Comparison of ENCODE assay signal across 1 cellular context in the genomic region with DNA sequence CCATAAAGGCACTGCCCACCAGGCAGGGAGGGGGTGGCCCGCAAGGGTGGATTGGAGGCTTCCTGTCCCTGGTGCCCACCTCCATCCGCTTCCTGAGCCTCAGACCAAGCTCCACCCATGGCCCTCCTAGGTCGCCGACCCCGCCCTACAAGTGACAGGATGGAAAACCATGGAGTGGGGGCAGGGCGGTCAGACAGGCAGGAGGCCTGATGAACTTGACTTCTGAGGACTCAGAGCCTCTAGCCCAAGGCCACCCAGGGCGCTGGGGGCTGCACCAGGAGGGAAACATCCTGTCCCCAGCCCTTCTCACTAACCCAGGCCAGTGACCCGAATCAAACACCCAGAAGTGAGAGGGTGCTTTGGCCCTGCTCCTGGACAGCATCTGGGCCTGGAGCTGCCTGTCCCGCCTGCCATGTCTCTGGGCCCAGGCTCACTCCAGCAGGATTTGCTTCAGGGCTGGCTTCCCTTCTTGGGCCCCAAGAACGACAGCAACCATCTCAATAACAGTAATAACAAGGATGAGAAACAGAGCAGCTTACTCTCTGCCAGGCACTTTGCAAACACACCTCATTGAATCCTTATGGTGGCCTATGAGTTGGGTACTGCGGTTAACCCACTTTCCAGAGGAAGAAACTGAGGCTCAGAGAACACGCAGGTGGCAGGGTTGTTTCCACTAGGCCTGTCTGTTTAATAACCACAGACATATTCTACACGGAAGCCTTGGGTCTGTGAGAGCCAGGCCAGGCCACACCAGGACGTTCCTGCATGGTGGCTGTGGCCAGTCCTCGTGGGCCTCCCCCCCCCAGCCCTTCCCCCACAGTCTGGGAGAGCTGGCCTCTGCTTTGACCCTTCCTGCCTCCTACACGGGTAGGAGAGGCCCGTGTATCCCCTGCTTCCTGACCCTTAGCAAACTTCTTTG.
A peak's percentile ranks its signal among the peaks of the same experiment; 100 is the strongest.
TF ChIP-seq lines count a peak whose summit lies in the region.

No MANE protein-coding gene starts in this region.

TF ChIP-seq in HepG2, 621 proteins besides CTCF, POLR2A, EP300 and RAD21 (continued from another document and continues in another):
- TF ChIP-seq, protein P1, sequence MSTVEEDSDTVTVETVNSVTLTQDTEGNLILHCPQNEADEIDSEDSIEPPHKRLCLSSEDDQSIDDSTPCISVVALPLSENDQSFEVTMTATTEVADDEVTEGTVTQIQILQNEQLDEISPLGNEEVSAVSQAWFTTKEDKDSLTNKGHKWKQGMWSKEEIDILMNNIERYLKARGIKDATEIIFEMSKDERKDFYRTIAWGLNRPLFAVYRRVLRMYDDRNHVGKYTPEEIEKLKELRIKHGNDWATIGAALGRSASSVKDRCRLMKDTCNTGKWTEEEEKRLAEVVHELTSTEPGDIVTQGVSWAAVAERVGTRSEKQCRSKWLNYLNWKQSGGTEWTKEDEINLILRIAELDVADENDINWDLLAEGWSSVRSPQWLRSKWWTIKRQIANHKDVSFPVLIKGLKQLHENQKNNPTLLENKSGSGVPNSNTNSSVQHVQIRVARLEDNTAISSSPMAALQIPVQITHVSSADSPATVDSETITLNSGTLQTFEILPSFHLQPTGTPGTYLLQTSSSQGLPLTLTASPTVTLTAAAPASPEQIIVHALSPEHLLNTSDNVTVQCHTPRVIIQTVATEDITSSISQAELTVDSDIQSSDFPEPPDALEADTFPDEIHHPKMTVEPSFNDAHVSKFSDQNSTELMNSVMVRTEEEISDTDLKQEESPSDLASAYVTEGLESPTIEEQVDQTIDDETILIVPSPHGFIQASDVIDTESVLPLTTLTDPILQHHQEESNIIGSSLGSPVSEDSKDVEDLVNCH (CRISPR knock-in tag; IDR thresholded peaks at IDR 0.05), result no peak
- TF ChIP-seq NR2F6 (IDR thresholded peaks at IDR 0.05), result peak; percentile 42
- peak; percentile 89 for TF ChIP-seq NR2F6 (CRISPR knock-in tag; IDR thresholded peaks at IDR 0.05)
- TF ChIP-seq ZNF589 (CRISPR knock-in tag; conservative IDR thresholded peaks at IDR 0.05), result no peak
- TF ChIP-seq RAD51 (IDR thresholded peaks at IDR 0.05; ENCODE audit: borderline replicate concordance), result no peak
- TF ChIP-seq FIP1L1 (IDR thresholded peaks at IDR 0.05; ENCODE audit: borderline replicate concordance, insufficient read depth, low read depth, low read length), result no peak
- TF ChIP-seq ZNF562 (CRISPR knock-in tag; IDR thresholded peaks at IDR 0.05; ENCODE audit: borderline replicate concordance), result no peak
- TF ChIP-seq CEBPB (IDR thresholded peaks at IDR 0.05; ENCODE audit: borderline replicate concordance, low read depth, low read length), result no peak
- TF ChIP-seq ZNF788 (CRISPR knock-in tag; IDR thresholded peaks at IDR 0.05; ENCODE audit: borderline replicate concordance), result peak; percentile 23; the same call in 1 of the 2 replicates
- no peak for TF ChIP-seq PLRG1 (conservative IDR thresholded peaks at IDR 0.05)
- TF ChIP-seq, protein P2, sequence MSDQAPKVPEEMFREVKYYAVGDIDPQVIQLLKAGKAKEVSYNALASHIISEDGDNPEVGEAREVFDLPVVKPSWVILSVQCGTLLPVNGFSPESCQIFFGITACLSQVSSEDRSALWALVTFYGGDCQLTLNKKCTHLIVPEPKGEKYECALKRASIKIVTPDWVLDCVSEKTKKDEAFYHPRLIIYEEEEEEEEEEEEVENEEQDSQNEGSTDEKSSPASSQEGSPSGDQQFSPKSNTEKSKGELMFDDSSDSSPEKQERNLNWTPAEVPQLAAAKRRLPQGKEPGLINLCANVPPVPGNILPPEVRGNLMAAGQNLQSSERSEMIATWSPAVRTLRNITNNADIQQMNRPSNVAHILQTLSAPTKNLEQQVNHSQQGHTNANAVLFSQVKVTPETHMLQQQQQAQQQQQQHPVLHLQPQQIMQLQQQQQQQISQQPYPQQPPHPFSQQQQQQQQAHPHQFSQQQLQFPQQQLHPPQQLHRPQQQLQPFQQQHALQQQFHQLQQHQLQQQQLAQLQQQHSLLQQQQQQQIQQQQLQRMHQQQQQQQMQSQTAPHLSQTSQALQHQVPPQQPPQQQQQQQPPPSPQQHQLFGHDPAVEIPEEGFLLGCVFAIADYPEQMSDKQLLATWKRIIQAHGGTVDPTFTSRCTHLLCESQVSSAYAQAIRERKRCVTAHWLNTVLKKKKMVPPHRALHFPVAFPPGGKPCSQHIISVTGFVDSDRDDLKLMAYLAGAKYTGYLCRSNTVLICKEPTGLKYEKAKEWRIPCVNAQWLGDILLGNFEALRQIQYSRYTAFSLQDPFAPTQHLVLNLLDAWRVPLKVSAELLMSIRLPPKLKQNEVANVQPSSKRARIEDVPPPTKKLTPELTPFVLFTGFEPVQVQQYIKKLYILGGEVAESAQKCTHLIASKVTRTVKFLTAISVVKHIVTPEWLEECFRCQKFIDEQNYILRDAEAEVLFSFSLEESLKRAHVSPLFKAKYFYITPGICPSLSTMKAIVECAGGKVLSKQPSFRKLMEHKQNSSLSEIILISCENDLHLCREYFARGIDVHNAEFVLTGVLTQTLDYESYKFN (CRISPR knock-in tag; conservative IDR thresholded peaks at IDR 0.05), result peak; percentile 91
- TF ChIP-seq, protein P3, sequence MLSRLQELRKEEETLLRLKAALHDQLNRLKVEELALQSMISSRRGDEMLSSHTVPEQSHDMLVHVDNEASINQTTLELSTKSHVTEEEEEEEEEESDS (CRISPR knock-in tag; IDR thresholded peaks at IDR 0.05; ENCODE audit: borderline replicate concordance), result no peak
- peak; percentile 42; the same call in 1 of the 2 replicates for TF ChIP-seq TAF1 (CRISPR knock-in tag; IDR thresholded peaks at IDR 0.05)
- TF ChIP-seq, protein P4, sequence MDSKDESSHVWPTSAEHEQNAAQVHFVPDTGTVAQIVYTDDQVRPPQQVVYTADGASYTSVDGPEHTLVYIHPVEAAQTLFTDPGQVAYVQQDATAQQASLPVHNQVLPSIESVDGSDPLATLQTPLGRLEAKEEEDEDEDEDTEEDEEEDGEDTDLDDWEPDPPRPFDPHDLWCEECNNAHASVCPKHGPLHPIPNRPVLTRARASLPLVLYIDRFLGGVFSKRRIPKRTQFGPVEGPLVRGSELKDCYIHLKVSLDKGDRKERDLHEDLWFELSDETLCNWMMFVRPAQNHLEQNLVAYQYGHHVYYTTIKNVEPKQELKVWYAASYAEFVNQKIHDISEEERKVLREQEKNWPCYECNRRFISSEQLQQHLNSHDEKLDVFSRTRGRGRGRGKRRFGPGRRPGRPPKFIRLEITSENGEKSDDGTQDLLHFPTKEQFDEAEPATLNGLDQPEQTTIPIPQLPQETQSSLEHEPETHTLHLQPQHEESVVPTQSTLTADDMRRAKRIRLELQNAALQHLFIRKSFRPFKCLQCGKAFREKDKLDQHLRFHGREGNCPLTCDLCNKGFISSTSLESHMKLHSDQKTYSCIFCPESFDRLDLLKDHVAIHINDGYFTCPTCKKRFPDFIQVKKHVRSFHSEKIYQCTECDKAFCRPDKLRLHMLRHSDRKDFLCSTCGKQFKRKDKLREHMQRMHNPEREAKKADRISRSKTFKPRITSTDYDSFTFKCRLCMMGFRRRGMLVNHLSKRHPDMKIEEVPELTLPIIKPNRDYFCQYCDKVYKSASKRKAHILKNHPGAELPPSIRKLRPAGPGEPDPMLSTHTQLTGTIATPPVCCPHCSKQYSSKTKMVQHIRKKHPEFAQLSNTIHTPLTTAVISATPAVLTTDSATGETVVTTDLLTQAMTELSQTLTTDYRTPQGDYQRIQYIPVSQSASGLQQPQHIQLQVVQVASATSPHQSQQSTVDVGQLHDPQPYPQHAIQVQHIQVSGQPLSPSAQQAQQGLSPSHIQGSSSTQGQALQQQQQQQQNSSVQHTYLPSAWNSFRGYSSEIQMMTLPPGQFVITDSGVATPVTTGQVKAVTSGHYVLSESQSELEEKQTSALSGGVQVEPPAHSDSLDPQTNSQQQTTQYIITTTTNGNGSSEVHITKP (CRISPR knock-in tag; IDR thresholded peaks at IDR 0.05; ENCODE audit: low read depth), result no peak
- TF ChIP-seq, protein P5, sequence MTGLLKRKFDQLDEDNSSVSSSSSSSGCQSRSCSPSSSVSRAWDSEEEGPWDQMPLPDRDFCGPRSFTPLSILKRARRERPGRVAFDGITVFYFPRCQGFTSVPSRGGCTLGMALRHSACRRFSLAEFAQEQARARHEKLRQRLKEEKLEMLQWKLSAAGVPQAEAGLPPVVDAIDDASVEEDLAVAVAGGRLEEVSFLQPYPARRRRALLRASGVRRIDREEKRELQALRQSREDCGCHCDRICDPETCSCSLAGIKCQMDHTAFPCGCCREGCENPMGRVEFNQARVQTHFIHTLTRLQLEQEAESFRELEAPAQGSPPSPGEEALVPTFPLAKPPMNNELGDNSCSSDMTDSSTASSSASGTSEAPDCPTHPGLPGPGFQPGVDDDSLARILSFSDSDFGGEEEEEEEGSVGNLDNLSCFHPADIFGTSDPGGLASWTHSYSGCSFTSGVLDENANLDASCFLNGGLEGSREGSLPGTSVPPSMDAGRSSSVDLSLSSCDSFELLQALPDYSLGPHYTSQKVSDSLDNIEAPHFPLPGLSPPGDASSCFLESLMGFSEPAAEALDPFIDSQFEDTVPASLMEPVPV (CRISPR knock-in tag; IDR thresholded peaks at IDR 0.05), result no peak
- peak; percentile 69; the same call in 1 of the 2 replicates for TF ChIP-seq DPF2 (CRISPR knock-in tag; IDR thresholded peaks at IDR 0.05; ENCODE audit: borderline replicate concordance, low read depth)
- no peak for TF ChIP-seq ZBTB8A (CRISPR knock-in tag; IDR thresholded peaks at IDR 0.05; ENCODE audit: borderline replicate concordance, low read depth)
- no peak for TF ChIP-seq ZNF616 (CRISPR knock-in tag; IDR thresholded peaks at IDR 0.05; ENCODE audit: low read depth)
- TF ChIP-seq, protein P6, sequence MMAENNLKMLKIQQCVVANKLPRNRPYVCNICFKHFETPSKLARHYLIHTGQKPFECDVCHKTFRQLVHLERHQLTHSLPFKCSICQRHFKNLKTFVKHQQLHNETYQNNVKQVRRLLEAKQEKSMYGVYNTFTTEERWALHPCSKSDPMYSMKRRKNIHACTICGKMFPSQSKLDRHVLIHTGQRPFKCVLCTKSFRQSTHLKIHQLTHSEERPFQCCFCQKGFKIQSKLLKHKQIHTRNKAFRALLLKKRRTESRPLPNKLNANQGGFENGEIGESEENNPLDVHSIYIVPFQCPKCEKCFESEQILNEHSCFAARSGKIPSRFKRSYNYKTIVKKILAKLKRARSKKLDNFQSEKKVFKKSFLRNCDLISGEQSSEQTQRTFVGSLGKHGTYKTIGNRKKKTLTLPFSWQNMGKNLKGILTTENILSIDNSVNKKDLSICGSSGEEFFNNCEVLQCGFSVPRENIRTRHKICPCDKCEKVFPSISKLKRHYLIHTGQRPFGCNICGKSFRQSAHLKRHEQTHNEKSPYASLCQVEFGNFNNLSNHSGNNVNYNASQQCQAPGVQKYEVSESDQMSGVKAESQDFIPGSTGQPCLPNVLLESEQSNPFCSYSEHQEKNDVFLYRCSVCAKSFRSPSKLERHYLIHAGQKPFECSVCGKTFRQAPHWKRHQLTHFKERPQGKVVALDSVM (CRISPR knock-in tag; IDR thresholded peaks at IDR 0.05), result no peak
- TF ChIP-seq ZNF644 (CRISPR knock-in tag; IDR thresholded peaks at IDR 0.05; ENCODE audit: low read depth), result no peak
- TF ChIP-seq MXI1 (IDR thresholded peaks at IDR 0.05; ENCODE audit: borderline replicate concordance, low read depth, low read length), result peak; percentile 62; the same call in 1 of the 3 replicates
- TF ChIP-seq ZNF460 (CRISPR knock-in tag; IDR thresholded peaks at IDR 0.05; ENCODE audit: borderline replicate concordance), result no peak
- TF ChIP-seq FOXM1 (CRISPR knock-in tag; IDR thresholded peaks at IDR 0.05), result no peak
- peak; percentile 76; the same call in 1 of the 2 replicates for TF ChIP-seq KDM2A (CRISPR knock-in tag; IDR thresholded peaks at IDR 0.05; ENCODE audit: borderline replicate concordance, low read depth)
- no peak for TF ChIP-seq SRSF9 (IDR thresholded peaks at IDR 0.05; ENCODE audit: borderline replicate concordance, insufficient read depth, low read depth, low read length, poor library complexity, severe bottlenecking)
- no peak for TF ChIP-seq ZNF564 (CRISPR knock-in tag; IDR thresholded peaks at IDR 0.05)
- TF ChIP-seq GATAD1 (CRISPR knock-in tag; IDR thresholded peaks at IDR 0.05), result peak; percentile 69; the same call in 1 of the 2 replicates
- no peak for TF ChIP-seq SMAD1 (CRISPR knock-in tag; IDR thresholded peaks at IDR 0.05; ENCODE audit: borderline replicate concordance, low read depth)
- no peak for TF ChIP-seq NCOA1 (CRISPR knock-in tag; IDR thresholded peaks at IDR 0.05)
- TF ChIP-seq ZBTB7A (CRISPR knock-in tag; IDR thresholded peaks at IDR 0.05), result peak; percentile 38; the same call in 1 of the 2 replicates
- peak; percentile 79; the same call in 1 of the 2 replicates for TF ChIP-seq ZFP36L1 (CRISPR knock-in tag; IDR thresholded peaks at IDR 0.05)
- no peak for TF ChIP-seq SNAPC2 (CRISPR knock-in tag; IDR thresholded peaks at IDR 0.05)
- 0 out of 2 replicates have a peak, but pooled peaks have one; percentile 6 for TF ChIP-seq ESRRA (CRISPR knock-in tag; IDR thresholded peaks at IDR 0.05; ENCODE audit: low read depth)
- TF ChIP-seq FOXA3 (CRISPR knock-in tag; IDR thresholded peaks at IDR 0.05), result peak; percentile 75
- peak; percentile 25 for TF ChIP-seq HNRNPH1 (optimal IDR thresholded peaks at IDR 0.05; ENCODE audit: low read depth, low read length)
- TF ChIP-seq SP2 (CRISPR knock-in tag; IDR thresholded peaks at IDR 0.05), result no peak
- TF ChIP-seq TCF7 (IDR thresholded peaks at IDR 0.05; ENCODE audit: low read depth), result no peak
- peak; percentile 72 for TF ChIP-seq SOX5 (CRISPR knock-in tag; IDR thresholded peaks at IDR 0.05; ENCODE audit: borderline replicate concordance)
- peak; percentile 43; the same call in 1 of the 2 replicates for TF ChIP-seq ZBTB38 (CRISPR knock-in tag; IDR thresholded peaks at IDR 0.05)
- peak; percentile 79 for TF ChIP-seq HNRNPL (IDR thresholded peaks at IDR 0.05; ENCODE audit: low read depth, low read length)
- TF ChIP-seq, protein P7, sequence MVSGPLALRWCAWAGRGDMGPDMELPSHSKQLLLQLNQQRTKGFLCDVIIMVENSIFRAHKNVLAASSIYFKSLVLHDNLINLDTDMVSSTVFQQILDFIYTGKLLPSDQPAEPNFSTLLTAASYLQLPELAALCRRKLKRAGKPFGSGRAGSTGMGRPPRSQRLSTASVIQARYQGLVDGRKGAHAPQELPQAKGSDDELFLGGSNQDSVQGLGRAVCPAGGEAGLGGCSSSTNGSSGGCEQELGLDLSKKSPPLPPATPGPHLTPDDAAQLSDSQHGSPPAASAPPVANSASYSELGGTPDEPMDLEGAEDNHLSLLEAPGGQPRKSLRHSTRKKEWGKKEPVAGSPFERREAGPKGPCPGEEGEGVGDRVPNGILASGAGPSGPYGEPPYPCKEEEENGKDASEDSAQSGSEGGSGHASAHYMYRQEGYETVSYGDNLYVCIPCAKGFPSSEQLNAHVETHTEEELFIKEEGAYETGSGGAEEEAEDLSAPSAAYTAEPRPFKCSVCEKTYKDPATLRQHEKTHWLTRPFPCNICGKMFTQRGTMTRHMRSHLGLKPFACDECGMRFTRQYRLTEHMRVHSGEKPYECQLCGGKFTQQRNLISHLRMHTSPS (CRISPR knock-in tag; IDR thresholded peaks at IDR 0.05; ENCODE audit: low read depth), result peak; percentile 83; the same call in 1 of the 2 replicates
- TF ChIP-seq, protein P8, sequence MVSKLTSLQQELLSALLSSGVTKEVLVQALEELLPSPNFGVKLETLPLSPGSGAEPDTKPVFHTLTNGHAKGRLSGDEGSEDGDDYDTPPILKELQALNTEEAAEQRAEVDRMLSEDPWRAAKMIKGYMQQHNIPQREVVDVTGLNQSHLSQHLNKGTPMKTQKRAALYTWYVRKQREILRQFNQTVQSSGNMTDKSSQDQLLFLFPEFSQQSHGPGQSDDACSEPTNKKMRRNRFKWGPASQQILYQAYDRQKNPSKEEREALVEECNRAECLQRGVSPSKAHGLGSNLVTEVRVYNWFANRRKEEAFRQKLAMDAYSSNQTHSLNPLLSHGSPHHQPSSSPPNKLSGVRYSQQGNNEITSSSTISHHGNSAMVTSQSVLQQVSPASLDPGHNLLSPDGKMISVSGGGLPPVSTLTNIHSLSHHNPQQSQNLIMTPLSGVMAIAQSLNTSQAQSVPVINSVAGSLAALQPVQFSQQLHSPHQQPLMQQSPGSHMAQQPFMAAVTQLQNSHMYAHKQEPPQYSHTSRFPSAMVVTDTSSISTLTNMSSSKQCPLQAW (CRISPR knock-in tag; IDR thresholded peaks at IDR 0.05), result peak; percentile 86
- TF ChIP-seq ZNF253 (CRISPR knock-in tag; IDR thresholded peaks at IDR 0.05; ENCODE audit: borderline replicate concordance), result no peak
